In genomic region chr3:5218815-5219214, GRCh38 we compare ENCODE assay signal across 20 cellular contexts. TPM values are rescaled to one million over a fixed set of nuclear protein-coding genes. Genes with fewer than 3 reads are reported as not detected.
DNase-seq lines count a peak whose midpoint lies in the region; ATAC-seq and TF ChIP-seq lines count a peak whose summit lies in the region.
"Had no signal": no experiment of that assay in that cellular context is flagged by ENCODE, and none has a peak within 500 bp of the region (broad histone marks: within the 10 kb centered on the region; RNA-seq: fewer than 3 reads in every experiment).

No MANE protein-coding gene starts in this region.

- H3K4me3 ChIP-seq in lower lobe of right lung (no peak overlapping the region), upper lobe of left lung (no peak overlapping the region)
- H3K4me3 ChIP-seq: heart right ventricle had no signal

- no peak for DNase-seq in activated T-cell treated with anti-CD3 and anti-CD28 coated beads, Interleukin-2, amount 50 U/mL, for 72 hours
- no peak for DNase-seq in activated T-cell treated with anti-CD3 and anti-CD28 coated beads for 4 hours
- no peak for DNase-seq in activated naive CD8-positive, alpha-beta T cell treated with anti-CD3 and anti-CD28 coated beads, Interleukin-2, amount 50 U/mL, for 24 hours
- no peak for DNase-seq in lower lobe of right lung
- DNase-seq in upper lobe of left lung, result peak in 1 of 2 donors; percentile 72
- no peak for DNase-seq in NCI-H226
- DNase-seq: activated CD8-positive, alpha-beta memory T cell treated with anti-CD3 and anti-CD28 coated beads for 24 hours; amygdala; DND-41; effector CD8-positive, alpha-beta T cell; heart right ventricle; KG1; mesenchymal stem cell; NCI-H1048; NCI-H2029 treated with DMSO at 0.1 percent for 48 hours; NCI-H524 treated with DMSO at 0.1 percent for 48 hours; T-helper 1 cell had no signal

- H3K27ac ChIP-seq in lower lobe of right lung (peak overlapping the region; percentile 37), upper lobe of left lung (peak overlapping the region in 3 of 4 donors; percentile 27 to 69 (median 56))
- H3K27ac ChIP-seq: heart right ventricle had no signal

- H3K4me1 ChIP-seq in lower lobe of right lung (peaks cover 19% of the 10 kb centered on the region), upper lobe of left lung (peaks cover 0 to 22% (median 14%) of the 10 kb centered on the region in 4 donors)

- 59 to 64% methylated on average over 5 of the region's 5 CpGs for WGBS in upper lobe of left lung, 2 donors

- TF ChIP-seq CTCF in lower lobe of right lung (IDR thresholded peaks at IDR 0.05), result no peak
- no peak for TF ChIP-seq CTCF in upper lobe of left lung (IDR thresholded peaks at IDR 0.05)

- TF ChIP-seq EP300 in upper lobe of left lung (IDR thresholded peaks at IDR 0.05), result no peak

- no peaks in the 10 kb centered on the region for H3K9me3 Mint-ChIP-seq in activated T-cell treated with anti-CD3 and anti-CD28 coated beads, Interleukin-2, amount 50 U/mL, for 72 hours
- H3K9me3 Mint-ChIP-seq in activated naive CD8-positive, alpha-beta T cell treated with anti-CD3 and anti-CD28 coated beads, Interleukin-2, amount 50 U/mL, for 24 hours, result no peaks in the 10 kb centered on the region
- H3K9me3 Mint-ChIP-seq: activated T-helper 2 cell treated with anti-CD3 and anti-CD28 coated beads, Interferon-gamma antibody, Interleukin-2, Interleukin-4, amounts not matched to agents 10 μg/mL and 5 μg/mL and 100 μg/mL, durations not matched to agents 14 hours and 24 hours and 36 hours had no signal

- TF ChIP-seq POLR2A in upper lobe of left lung (IDR thresholded peaks at IDR 0.05), result no peak

- no peaks in the 10 kb centered on the region for H3K27me3 Mint-ChIP-seq in activated T-cell treated with anti-CD3 and anti-CD28 coated beads, Interleukin-2, amount 50 U/mL, for 72 hours (ENCODE audit: low read depth)
- no peaks in the 10 kb centered on the region for H3K27me3 Mint-ChIP-seq in activated naive CD8-positive, alpha-beta T cell treated with anti-CD3 and anti-CD28 coated beads, Interleukin-2, amount 50 U/mL, for 24 hours

- peak overlapping the region; percentile 87 for H3K27ac Mint-ChIP-seq in activated T-cell treated with anti-CD3 and anti-CD28 coated beads, Interleukin-2, amount 50 U/mL, for 72 hours
- peak overlapping the region; percentile 2 for H3K27ac Mint-ChIP-seq in activated naive CD8-positive, alpha-beta T cell treated with anti-CD3 and anti-CD28 coated beads, Interleukin-2, amount 50 U/mL, for 24 hours
- H3K27ac Mint-ChIP-seq: activated T-helper 2 cell treated with anti-CD3 and anti-CD28 coated beads, Interferon-gamma antibody, Interleukin-2, Interleukin-4, amounts not matched to agents 10 μg/mL and 5 μg/mL and 100 μg/mL, durations not matched to agents 14 hours and 24 hours and 36 hours had no signal

- H3K36me3 ChIP-seq in lower lobe of right lung, result peaks cover 62% of the 10 kb centered on the region
- H3K36me3 ChIP-seq in upper lobe of left lung, result peaks cover 26 to 59% (median 44%) of the 10 kb centered on the region in 4 donors

- H3K36me3 Mint-ChIP-seq in activated T-cell treated with anti-CD3 and anti-CD28 coated beads, Interleukin-2, amount 50 U/mL, for 72 hours (ENCODE audit: insufficient read depth in 2 of 2), result peaks cover 9 to 37% of the 10 kb centered on the region in 2 donors
- H3K36me3 Mint-ChIP-seq in activated naive CD8-positive, alpha-beta T cell treated with anti-CD3 and anti-CD28 coated beads, Interleukin-2, amount 50 U/mL, for 24 hours (ENCODE audit: low read depth), result peaks cover 47% of the 10 kb centered on the region

- H3K9me3 ChIP-seq in lower lobe of right lung (no peaks in the 10 kb centered on the region), upper lobe of left lung (no peaks in the 10 kb centered on the region)
- H3K9me3 ChIP-seq: heart right ventricle had no signal

- intact Hi-C loops in lower lobe of right lung (cut with DNase I), result no loop called here

- ATAC-seq in activated T-cell treated with anti-CD3 and anti-CD28 coated beads, Interleukin-2, amount 50 U/mL, for 72 hours (replicated peaks in 1 of 2), result no peak
- no peak for ATAC-seq in activated naive CD8-positive, alpha-beta T cell treated with anti-CD3 and anti-CD28 coated beads, Interleukin-2, amount 50 U/mL, for 24 hours
- ATAC-seq in lower lobe of right lung, result peak; percentile 74 to 83
- peak; percentile 49 to 65 for ATAC-seq in upper lobe of left lung (ENCODE audit: low FRiP score in 2 of 2)
- no peak for ATAC-seq in HG02610 (IDR thresholded peaks at IDR 0.05; ENCODE audit: unreplicated experiment)
- ATAC-seq in HG02885 (IDR thresholded peaks at IDR 0.05; ENCODE audit: poor library complexity, unreplicated experiment), result no peak

- H3K4me1 Mint-ChIP-seq in activated T-cell treated with anti-CD3 and anti-CD28 coated beads, Interleukin-2, amount 50 U/mL, for 72 hours (ENCODE audit: low read depth), result peaks cover 11% of the 10 kb centered on the region
- peaks cover 9% of the 10 kb centered on the region for H3K4me1 Mint-ChIP-seq in activated naive CD8-positive, alpha-beta T cell treated with anti-CD3 and anti-CD28 coated beads, Interleukin-2, amount 50 U/mL, for 24 hours

- no peak overlapping the region for H3K4me3 Mint-ChIP-seq in activated T-cell treated with anti-CD3 and anti-CD28 coated beads, Interleukin-2, amount 50 U/mL, for 72 hours
- no peak overlapping the region for H3K4me3 Mint-ChIP-seq in activated naive CD8-positive, alpha-beta T cell treated with anti-CD3 and anti-CD28 coated beads, Interleukin-2, amount 50 U/mL, for 24 hours

- H3K27me3 ChIP-seq in lower lobe of right lung (ENCODE audit: low read depth) (no peaks in the 10 kb centered on the region), upper lobe of left lung (no peaks in the 10 kb centered on the region)
- H3K27me3 ChIP-seq: heart right ventricle had no signal

RNA-seq across cellular contexts. Expression of gene EDEM1, which starts 31.3 kb away (rescaled TPM):
- total RNA-seq in activated T-cell treated with anti-CD3 and anti-CD28 coated beads, Interleukin-2, amount 50 U/mL, for 72 hours, result 100 to 1,000 TPM; 225 to 272 TPM
- total RNA-seq in lower lobe of right lung (76.5 TPM), upper lobe of left lung (100 to 1,000 TPM in 4 of 6 donors, 10 to 100 TPM in 2; 84.5 to 307 (median 146) TPM)

Comparison
In these comparisons a context has a peak if more than half of its experiments do, and no peak if none do; other contexts are left out.
1. ATAC-seq: peak in lower lobe of right lung (2 of 2) and upper lobe of left lung (2 of 2); none in activated T-cell treated with anti-CD3 and anti-CD28 coated beads, Interleukin-2, amount 50 U/mL, for 72 hours (0 of 2), activated naive CD8-positive, alpha-beta T cell treated with anti-CD3 and anti-CD28 coated beads, Interleukin-2, amount 50 U/mL, for 24 hours (single experiment), HG02610 (single experiment) and HG02885 (single experiment).